8 cellular contexts compared by ENCODE assay signal in genomic region chr17:82882715-82883446, GRCh38. TPM values are rescaled to one million over a fixed set of nuclear protein-coding genes. Genes with fewer than 3 reads are reported as not detected.
A peak's percentile ranks its signal among the peaks of the same experiment; 100 is the strongest.
DNase-seq lines count a peak whose midpoint lies in the region; ATAC-seq and TF ChIP-seq lines count a peak whose summit lies in the region.

No MANE protein-coding gene starts in this region.

- H3K4me3 Mint-ChIP-seq in activated T-helper 2 cell treated with anti-CD3 and anti-CD28 coated beads, Interferon-gamma antibody, Interleukin-2, Interleukin-4, amounts not matched to agents 10 μg/mL and 5 μg/mL and 100 μg/mL, durations not matched to agents 14 hours and 24 hours and 36 hours (ENCODE audit: low read depth), result peak overlapping the region; percentile 71
- peak overlapping the region; percentile 66 to 84 for H3K4me3 Mint-ChIP-seq in stimulated activated naive CD8-positive, alpha-beta T cell treated with anti-CD3 and anti-CD28 coated beads, Interleukin-15, amount 100 ng/mL, for 72 hours
- no peak overlapping the region for H3K4me3 Mint-ChIP-seq in osteocyte (ENCODE audit: unreplicated experiment)

- H3K27ac Mint-ChIP-seq in activated T-helper 2 cell treated with anti-CD3 and anti-CD28 coated beads, Interferon-gamma antibody, Interleukin-2, Interleukin-4, amounts not matched to agents 10 μg/mL and 5 μg/mL and 100 μg/mL, durations not matched to agents 14 hours and 24 hours and 36 hours, result peak overlapping the region; percentile 86
- H3K27ac Mint-ChIP-seq in stimulated activated naive CD8-positive, alpha-beta T cell treated with anti-CD3 and anti-CD28 coated beads, Interleukin-15, amount 100 ng/mL, for 72 hours, result peak overlapping the region; percentile 91 to 97
- H3K27ac Mint-ChIP-seq in osteocyte (ENCODE audit: unreplicated experiment), result no peak overlapping the region

- peak; percentile 93 for ATAC-seq in stimulated activated naive CD8-positive, alpha-beta T cell treated with anti-CD3 and anti-CD28 coated beads, Interleukin-15, amount 100 ng/mL, for 72 hours
- ATAC-seq in GM18520 (IDR thresholded peaks at IDR 0.05; ENCODE audit: unreplicated experiment), result no peak

- no peaks in the 10 kb centered on the region for H3K9me3 Mint-ChIP-seq in activated T-helper 2 cell treated with anti-CD3 and anti-CD28 coated beads, Interferon-gamma antibody, Interleukin-2, Interleukin-4, amounts not matched to agents 10 μg/mL and 5 μg/mL and 100 μg/mL, durations not matched to agents 14 hours and 24 hours and 36 hours
- no peaks in the 10 kb centered on the region for H3K9me3 Mint-ChIP-seq in stimulated activated naive CD8-positive, alpha-beta T cell treated with anti-CD3 and anti-CD28 coated beads, Interleukin-15, amount 100 ng/mL, for 72 hours
- H3K9me3 Mint-ChIP-seq in osteocyte (ENCODE audit: unreplicated experiment), result no peaks in the 10 kb centered on the region

- H3K9me3 ChIP-seq in muscle layer of duodenum (ENCODE audit: control insufficient read depth in 1 of 2, low read length in 2 of 2), result no peaks in the 10 kb centered on the region

- DNase-seq in T follicular helper cell (ENCODE audit: low read depth) (peak; percentile 76), NCI-H2196 (lab: John Stamatoyannopoulos, UW; ENCODE audit: unreplicated experiment) (no peak), EL (no peak), osteocyte (ENCODE audit: extremely low spot score, unreplicated experiment) (no peak)
- DNase-seq in activated T-helper 2 cell treated with anti-CD3 and anti-CD28 coated beads, Interferon-gamma antibody, Interleukin-2, Interleukin-4, amounts not matched to agents 10 μg/mL and 5 μg/mL and 100 μg/mL, durations not matched to agents 14 hours and 24 hours and 36 hours (ENCODE audit: low spot score), result peak; percentile 65
- DNase-seq in stimulated activated naive CD8-positive, alpha-beta T cell treated with anti-CD3 and anti-CD28 coated beads, Interleukin-15, amount 100 ng/mL, for 72 hours, result peak; percentile 51 to 76

- H3K4me1 ChIP-seq in muscle layer of duodenum (ENCODE audit: control insufficient read depth in 1 of 2, insufficient read depth in 2 of 2, low read length in 2 of 2), result peaks cover 10 to 14% of the 10 kb centered on the region in 2 donors

- no peak for TF ChIP-seq CTCF in osteocyte (IDR thresholded peaks at IDR 0.05)

- H3K36me3 ChIP-seq in muscle layer of duodenum (ENCODE audit: control insufficient read depth in 1 of 2, insufficient read depth in 2 of 2, low read length in 2 of 2), result peaks cover 3 to 6% of the 10 kb centered on the region in 2 donors

- H3K36me3 Mint-ChIP-seq in activated T-helper 2 cell treated with anti-CD3 and anti-CD28 coated beads, Interferon-gamma antibody, Interleukin-2, Interleukin-4, amounts not matched to agents 10 μg/mL and 5 μg/mL and 100 μg/mL, durations not matched to agents 14 hours and 24 hours and 36 hours (ENCODE audit: low read depth), result peaks cover 52% of the 10 kb centered on the region
- H3K36me3 Mint-ChIP-seq in osteocyte (ENCODE audit: unreplicated experiment), result peaks cover 8% of the 10 kb centered on the region

- H3K27me3 Mint-ChIP-seq in activated T-helper 2 cell treated with anti-CD3 and anti-CD28 coated beads, Interferon-gamma antibody, Interleukin-2, Interleukin-4, amounts not matched to agents 10 μg/mL and 5 μg/mL and 100 μg/mL, durations not matched to agents 14 hours and 24 hours and 36 hours (ENCODE audit: low read depth), result no peaks in the 10 kb centered on the region
- no peaks in the 10 kb centered on the region for H3K27me3 Mint-ChIP-seq in stimulated activated naive CD8-positive, alpha-beta T cell treated with anti-CD3 and anti-CD28 coated beads, Interleukin-15, amount 100 ng/mL, for 72 hours
- H3K27me3 Mint-ChIP-seq in osteocyte (ENCODE audit: unreplicated experiment), result no peaks in the 10 kb centered on the region

- H3K27ac ChIP-seq in muscle layer of duodenum (ENCODE audit: low read length), result peak overlapping the region; percentile 54

- H3K4me3 ChIP-seq in muscle layer of duodenum (ENCODE audit: low read depth in 1 of 2, low read length in 2 of 2), result no peak overlapping the region

- H3K4me1 Mint-ChIP-seq in activated T-helper 2 cell treated with anti-CD3 and anti-CD28 coated beads, Interferon-gamma antibody, Interleukin-2, Interleukin-4, amounts not matched to agents 10 μg/mL and 5 μg/mL and 100 μg/mL, durations not matched to agents 14 hours and 24 hours and 36 hours (ENCODE audit: low read depth), result peaks cover 71% of the 10 kb centered on the region
- H3K4me1 Mint-ChIP-seq in stimulated activated naive CD8-positive, alpha-beta T cell treated with anti-CD3 and anti-CD28 coated beads, Interleukin-15, amount 100 ng/mL, for 72 hours, result peaks cover 83% of the 10 kb centered on the region
- H3K4me1 Mint-ChIP-seq in osteocyte (ENCODE audit: unreplicated experiment), result peaks cover 39% of the 10 kb centered on the region

- H3K27me3 ChIP-seq in muscle layer of duodenum (ENCODE audit: low read depth, low read length), result no peaks in the 10 kb centered on the region

- intact Hi-C loops in activated T-helper 2 cell treated with anti-CD3 and anti-CD28 coated beads, Interferon-gamma antibody, Interleukin-2, Interleukin-4, amounts not matched to agents 10 μg/mL and 5 μg/mL and 100 μg/mL, durations not matched to agents 14 hours and 24 hours and 36 hours (cut with micrococcal nuclease), result loop anchor here (2.0 kb wide), 1 partner anchor 18 kb away; no protein-coding TSS in a partner anchor

RNA-seq across cellular contexts. Expression of gene ZNF750, which starts 43.1 kb away (rescaled TPM):
- total RNA-seq in activated T-helper 2 cell treated with anti-CD3 and anti-CD28 coated beads, Interferon-gamma antibody, Interleukin-2, Interleukin-4, amounts not matched to agents 10 μg/mL and 5 μg/mL and 100 μg/mL, durations not matched to agents 14 hours and 24 hours and 36 hours, result not detected in 2 replicates
- not detected in 2 replicates for total RNA-seq in osteocyte

Comparison
In these comparisons a context has a peak if more than half of its experiments do, and no peak if none do; other contexts are left out.
1. DNase-seq: peak in T follicular helper cell (single experiment), activated T-helper 2 cell treated with anti-CD3 and anti-CD28 coated beads, Interferon-gamma antibody, Interleukin-2, Interleukin-4, amounts not matched to agents 10 μg/mL and 5 μg/mL and 100 μg/mL, durations not matched to agents 14 hours and 24 hours and 36 hours (single experiment) and stimulated activated naive CD8-positive, alpha-beta T cell treated with anti-CD3 and anti-CD28 coated beads, Interleukin-15, amount 100 ng/mL, for 72 hours (2 of 2); none in NCI-H2196 (single experiment), EL (single experiment) and osteocyte (single experiment).